In the genomic region with DNA sequence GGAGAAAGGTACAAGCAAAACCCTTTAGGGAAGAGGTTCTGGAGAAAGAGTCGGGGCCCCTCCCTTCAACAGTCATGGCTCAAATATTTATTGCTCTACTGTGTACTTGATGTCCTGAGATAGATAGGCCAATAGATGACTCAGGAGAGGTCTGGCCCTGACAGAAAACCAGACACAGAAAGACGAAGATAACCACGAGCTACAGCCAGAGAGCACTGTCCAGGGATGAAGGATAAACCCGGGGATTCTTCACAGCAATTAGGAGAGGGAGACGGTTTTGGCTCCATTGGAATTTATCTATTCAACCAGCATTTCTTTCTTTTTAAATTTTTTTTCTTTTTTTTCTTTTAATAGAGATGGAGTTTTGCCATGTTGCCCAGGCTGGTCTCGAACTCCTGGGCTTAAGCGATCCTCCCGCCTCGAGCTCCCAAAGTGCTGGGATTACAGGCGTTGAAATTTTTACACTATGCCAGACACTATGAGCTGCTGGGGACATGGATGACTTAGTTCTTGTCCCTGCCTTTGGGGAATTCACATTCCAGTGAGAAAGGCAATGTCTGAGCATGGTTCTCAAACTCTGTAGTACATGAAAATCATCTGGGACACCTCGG, we compare ENCODE assay signal across 1 cellular context.
TF ChIP-seq lines count a peak whose summit lies in the region.

No MANE protein-coding gene starts in this region.

TF ChIP-seq in GM23338, 12 proteins besides CTCF, POLR2A, EP300 and RAD21 (continued from another document):
- TF ChIP-seq ZNF331 (CRISPR knock-in tag; IDR thresholded peaks at IDR 0.05; ENCODE audit: low read depth), result no peak
- TF ChIP-seq, protein P1, sequence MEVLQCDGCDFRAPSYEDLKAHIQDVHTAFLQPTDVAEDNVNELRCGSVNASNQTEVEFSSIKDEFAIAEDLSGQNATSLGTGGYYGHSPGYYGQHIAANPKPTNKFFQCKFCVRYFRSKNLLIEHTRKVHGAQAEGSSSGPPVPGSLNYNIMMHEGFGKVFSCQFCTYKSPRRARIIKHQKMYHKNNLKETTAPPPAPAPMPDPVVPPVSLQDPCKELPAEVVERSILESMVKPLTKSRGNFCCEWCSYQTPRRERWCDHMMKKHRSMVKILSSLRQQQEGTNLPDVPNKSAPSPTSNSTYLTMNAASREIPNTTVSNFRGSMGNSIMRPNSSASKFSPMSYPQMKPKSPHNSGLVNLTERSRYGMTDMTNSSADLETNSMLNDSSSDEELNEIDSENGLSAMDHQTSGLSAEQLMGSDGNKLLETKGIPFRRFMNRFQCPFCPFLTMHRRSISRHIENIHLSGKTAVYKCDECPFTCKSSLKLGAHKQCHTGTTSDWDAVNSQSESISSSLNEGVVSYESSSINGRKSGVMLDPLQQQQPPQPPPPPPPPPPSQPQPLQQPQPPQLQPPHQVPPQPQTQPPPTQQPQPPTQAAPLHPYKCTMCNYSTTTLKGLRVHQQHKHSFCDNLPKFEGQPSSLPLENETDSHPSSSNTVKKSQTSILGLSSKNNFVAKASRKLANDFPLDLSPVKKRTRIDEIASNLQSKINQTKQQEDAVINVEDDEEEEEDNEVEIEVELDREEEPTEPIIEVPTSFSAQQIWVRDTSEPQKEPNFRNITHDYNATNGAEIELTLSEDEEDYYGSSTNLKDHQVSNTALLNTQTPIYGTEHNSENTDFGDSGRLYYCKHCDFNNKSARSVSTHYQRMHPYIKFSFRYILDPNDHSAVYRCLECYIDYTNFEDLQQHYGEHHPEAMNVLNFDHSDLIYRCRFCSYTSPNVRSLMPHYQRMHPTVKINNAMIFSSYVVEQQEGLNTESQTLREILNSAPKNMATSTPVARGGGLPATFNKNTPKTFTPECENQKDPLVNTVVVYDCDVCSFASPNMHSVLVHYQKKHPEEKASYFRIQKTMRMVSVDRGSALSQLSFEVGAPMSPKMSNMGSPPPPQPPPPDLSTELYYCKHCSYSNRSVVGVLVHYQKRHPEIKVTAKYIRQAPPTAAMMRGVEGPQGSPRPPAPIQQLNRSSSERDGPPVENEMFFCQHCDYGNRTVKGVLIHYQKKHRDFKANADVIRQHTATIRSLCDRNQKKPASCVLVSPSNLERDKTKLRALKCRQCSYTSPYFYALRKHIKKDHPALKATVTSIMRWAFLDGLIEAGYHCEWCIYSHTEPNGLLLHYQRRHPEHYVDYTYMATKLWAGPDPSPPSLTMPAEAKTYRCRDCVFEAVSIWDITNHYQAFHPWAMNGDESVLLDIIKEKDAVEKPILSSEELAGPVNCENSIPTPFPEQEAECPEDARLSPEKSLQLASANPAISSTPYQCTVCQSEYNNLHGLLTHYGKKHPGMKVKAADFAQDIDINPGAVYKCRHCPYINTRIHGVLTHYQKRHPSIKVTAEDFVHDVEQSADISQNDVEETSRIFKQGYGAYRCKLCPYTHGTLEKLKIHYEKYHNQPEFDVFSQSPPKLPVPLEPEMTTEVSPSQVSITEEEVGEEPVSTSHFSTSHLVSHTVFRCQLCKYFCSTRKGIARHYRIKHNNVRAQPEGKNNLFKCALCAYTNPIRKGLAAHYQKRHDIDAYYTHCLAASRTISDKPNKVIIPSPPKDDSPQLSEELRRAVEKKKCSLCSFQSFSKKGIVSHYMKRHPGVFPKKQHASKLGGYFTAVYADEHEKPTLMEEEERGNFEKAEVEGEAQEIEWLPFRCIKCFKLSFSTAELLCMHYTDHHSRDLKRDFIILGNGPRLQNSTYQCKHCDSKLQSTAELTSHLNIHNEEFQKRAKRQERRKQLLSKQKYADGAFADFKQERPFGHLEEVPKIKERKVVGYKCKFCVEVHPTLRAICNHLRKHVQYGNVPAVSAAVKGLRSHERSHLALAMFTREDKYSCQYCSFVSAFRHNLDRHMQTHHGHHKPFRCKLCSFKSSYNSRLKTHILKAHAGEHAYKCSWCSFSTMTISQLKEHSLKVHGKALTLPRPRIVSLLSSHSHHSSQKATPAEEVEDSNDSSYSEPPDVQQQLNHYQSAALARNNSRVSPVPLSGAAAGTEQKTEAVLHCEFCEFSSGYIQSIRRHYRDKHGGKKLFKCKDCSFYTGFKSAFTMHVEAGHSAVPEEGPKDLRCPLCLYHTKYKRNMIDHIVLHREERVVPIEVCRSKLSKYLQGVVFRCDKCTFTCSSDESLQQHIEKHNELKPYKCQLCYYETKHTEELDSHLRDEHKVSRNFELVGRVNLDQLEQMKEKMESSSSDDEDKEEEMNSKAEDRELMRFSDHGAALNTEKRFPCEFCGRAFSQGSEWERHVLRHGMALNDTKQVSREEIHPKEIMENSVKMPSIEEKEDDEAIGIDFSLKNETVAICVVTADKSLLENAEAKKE (CRISPR knock-in tag; IDR thresholded peaks at IDR 0.05), result no peak
